ENCODE assay signal across 1 cellular context in the genomic region with DNA sequence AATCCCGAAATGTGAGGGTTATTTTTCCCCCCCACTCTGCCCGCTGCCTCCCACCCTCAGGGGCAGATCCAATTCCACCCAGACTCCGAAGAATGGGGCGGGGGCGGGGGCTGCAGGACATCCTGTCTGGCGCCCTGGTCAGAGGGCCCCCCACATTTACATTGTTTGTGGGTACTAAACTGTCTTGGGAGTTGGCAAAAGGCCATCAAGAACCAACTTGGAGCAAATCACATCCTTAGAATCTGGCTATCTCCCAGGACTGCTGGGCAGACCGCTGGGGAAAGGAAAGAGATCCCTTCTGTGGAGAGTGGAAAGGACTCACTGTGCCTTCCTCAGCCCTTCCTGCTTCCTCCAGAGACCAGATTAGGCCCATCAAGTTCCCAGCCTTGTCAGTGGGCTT.
TF ChIP-seq lines count a peak whose summit lies in the region.

No MANE protein-coding gene starts in this region.

TF ChIP-seq in IMR-90, 13 proteins besides CTCF, POLR2A, EP300 and RAD21:
- TF ChIP-seq, protein P1, sequence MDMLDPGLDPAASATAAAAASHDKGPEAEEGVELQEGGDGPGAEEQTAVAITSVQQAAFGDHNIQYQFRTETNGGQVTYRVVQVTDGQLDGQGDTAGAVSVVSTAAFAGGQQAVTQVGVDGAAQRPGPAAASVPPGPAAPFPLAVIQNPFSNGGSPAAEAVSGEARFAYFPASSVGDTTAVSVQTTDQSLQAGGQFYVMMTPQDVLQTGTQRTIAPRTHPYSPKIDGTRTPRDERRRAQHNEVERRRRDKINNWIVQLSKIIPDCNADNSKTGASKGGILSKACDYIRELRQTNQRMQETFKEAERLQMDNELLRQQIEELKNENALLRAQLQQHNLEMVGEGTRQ (IDR thresholded peaks at IDR 0.05; ENCODE audit: low read depth, low read length): no peak
- TF ChIP-seq CEBPB (IDR thresholded peaks at IDR 0.05; ENCODE audit: low read depth, low read length) (no peak), RCOR1 (IDR thresholded peaks at IDR 0.05; ENCODE audit: insufficient replicate concordance, low read length) (no peak), NFE2L2 (IDR thresholded peaks at IDR 0.05; ENCODE audit: low read depth, low read length) (no peak), BHLHE40 (IDR thresholded peaks at IDR 0.05; ENCODE audit: low read depth, low read length) (no peak), MAZ (IDR thresholded peaks at IDR 0.05; ENCODE audit: borderline replicate concordance, low read depth, low read length) (no peak), CHD1 (IDR thresholded peaks at IDR 0.05; ENCODE audit: low read depth, low read length) (no peak), MXI1 (IDR thresholded peaks at IDR 0.05; ENCODE audit: borderline replicate concordance, low read depth, low read length) (no peak), MAFK (IDR thresholded peaks at IDR 0.05; ENCODE audit: low read depth, low read length) (no peak)
- TF ChIP-seq, protein P2, sequence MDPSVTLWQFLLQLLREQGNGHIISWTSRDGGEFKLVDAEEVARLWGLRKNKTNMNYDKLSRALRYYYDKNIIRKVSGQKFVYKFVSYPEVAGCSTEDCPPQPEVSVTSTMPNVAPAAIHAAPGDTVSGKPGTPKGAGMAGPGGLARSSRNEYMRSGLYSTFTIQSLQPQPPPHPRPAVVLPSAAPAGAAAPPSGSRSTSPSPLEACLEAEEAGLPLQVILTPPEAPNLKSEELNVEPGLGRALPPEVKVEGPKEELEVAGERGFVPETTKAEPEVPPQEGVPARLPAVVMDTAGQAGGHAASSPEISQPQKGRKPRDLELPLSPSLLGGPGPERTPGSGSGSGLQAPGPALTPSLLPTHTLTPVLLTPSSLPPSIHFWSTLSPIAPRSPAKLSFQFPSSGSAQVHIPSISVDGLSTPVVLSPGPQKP (IDR thresholded peaks at IDR 0.05; ENCODE audit: borderline replicate concordance, low read depth, low read length): no peak
